Comparison of ENCODE assay signal across 1 cellular context in the genomic region with DNA sequence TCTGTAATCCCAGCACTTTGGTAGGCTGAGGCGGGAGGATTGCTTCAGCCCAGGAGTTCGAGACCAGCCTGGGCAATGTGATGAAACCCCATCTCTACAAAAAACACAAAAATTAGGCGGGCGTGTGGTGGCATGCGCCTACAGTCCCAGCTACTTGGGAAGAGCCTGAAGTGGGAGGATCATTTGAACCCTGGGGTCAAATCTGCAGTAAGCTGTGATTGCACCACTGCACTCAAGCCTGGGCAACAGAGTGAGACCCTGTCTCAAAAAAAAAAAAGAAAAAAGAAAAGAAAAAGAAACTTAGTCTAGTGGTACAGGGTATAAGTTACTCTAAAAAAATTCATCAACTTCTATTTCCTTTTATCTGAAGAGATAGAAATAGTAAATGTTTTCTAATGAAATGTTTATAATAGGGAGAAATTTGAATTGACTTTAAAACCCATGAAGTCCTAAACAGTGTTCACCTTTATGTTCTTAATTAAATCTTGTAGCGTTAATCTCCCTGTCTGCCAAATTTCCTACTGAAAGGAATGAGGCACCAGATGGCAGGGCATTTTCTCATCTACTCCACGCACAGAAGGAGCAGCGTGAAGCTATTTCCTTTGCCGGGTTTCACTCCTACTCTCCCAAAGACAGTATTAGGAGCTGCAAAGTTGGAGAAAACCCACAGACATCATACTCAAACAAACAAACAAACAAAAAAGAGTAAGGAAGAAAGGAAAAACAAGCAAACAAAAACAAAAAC.
TF ChIP-seq lines count a peak whose summit lies in the region.

No MANE protein-coding gene starts in this region.

TF ChIP-seq in HCT116, 20 proteins besides CTCF, POLR2A, EP300 and RAD21:
- no peak for TF ChIP-seq ZBTB33 (IDR thresholded peaks at IDR 0.05; ENCODE audit: extremely low read depth, insufficient replicate concordance, low read length)
- TF ChIP-seq SIN3A (IDR thresholded peaks at IDR 0.05; ENCODE audit: low read depth) = no peak
- TF ChIP-seq SRF (IDR thresholded peaks at IDR 0.05; ENCODE audit: low read depth) = no peak
- TF ChIP-seq POLR2AphosphoS5 (IDR thresholded peaks at IDR 0.05; ENCODE audit: low read depth, low read length) = no peak
- no peak for TF ChIP-seq SP1 (IDR thresholded peaks at IDR 0.05; ENCODE audit: low read depth)
